Comparison of ENCODE assay signal across 8 cellular contexts in genomic region chr18:60684843-60685513, GRCh38.
DNase-seq lines count a peak whose midpoint lies in the region; ATAC-seq and TF ChIP-seq lines count a peak whose summit lies in the region.

No MANE protein-coding gene starts in this region.

- TF ChIP-seq CTCF in PC-3 (conservative IDR thresholded peaks at IDR 0.05; ENCODE audit: low read depth, low read length) (peak; percentile 82), fibroblast of villous mesenchyme (IDR thresholded peaks at IDR 0.05; ENCODE audit: insufficient read depth, low read depth, low read length) (peak; percentile 31), tibial nerve (IDR thresholded peaks at IDR 0.05) (peak; percentile 13 to 39 (median 35))

- POLR2A ChIA-PET in PC-3 (lab: Charles Lee; ENCODE audit: unreplicated experiment): no interaction called here

- no peak overlapping the region for H3K4me3 ChIP-seq in PC-3 (ENCODE audit: low read length)
- H3K4me3 ChIP-seq in fibroblast of villous mesenchyme (ENCODE audit: low read depth, low read length): no peak overlapping the region
- H3K4me3 ChIP-seq in tibial nerve: no peak overlapping the region

- no peaks in the 10 kb centered on the region for H3K4me1 ChIP-seq in PC-3 (ENCODE audit: insufficient read depth, low read length)
- no peaks in the 10 kb centered on the region for H3K4me1 ChIP-seq in tibial nerve

- no peak overlapping the region for H3K9ac ChIP-seq in PC-3 (ENCODE audit: low read length)

- WGBS in tibial nerve, 2 donors: 28 to 36% methylated on average over 6 of the region's 6 CpGs

- H3K9me2 ChIP-seq in PC-3 (replicated peaks; ENCODE audit: low read length): no peaks in the 10 kb centered on the region

- H3K27me3 ChIP-seq in PC-3 (ENCODE audit: low read length) (peaks cover 29% of the 10 kb centered on the region), tibial nerve (no peaks in the 10 kb centered on the region)

- CTCF ChIA-PET in PC-3 (lab: Charles Lee): no interaction called here

- H3K4me2 ChIP-seq in PC-3 (ENCODE audit: low read length): 0 out of 2 replicates have a peak overlapping the region, but pooled peaks have one; percentile 7

- no peak for TF ChIP-seq EP300 in tibial nerve (IDR thresholded peaks at IDR 0.05)

- ATAC-seq in HG02798 (IDR thresholded peaks at IDR 0.05; ENCODE audit: poor library complexity, unreplicated experiment) (peak; percentile 38), PC-3 (peak; percentile 61), esophagus mucosa (no peak), GM21515 (IDR thresholded peaks at IDR 0.05; ENCODE audit: unreplicated experiment) (no peak)

- H3K9me3 ChIP-seq in PC-3 (ENCODE audit: low read length) (no peaks in the 10 kb centered on the region), tibial nerve (no peaks in the 10 kb centered on the region)

- H3K36me3 ChIP-seq in PC-3 (ENCODE audit: low read depth, low read length) (no peaks in the 10 kb centered on the region), tibial nerve (no peaks in the 10 kb centered on the region)

- peak; percentile 10 for DNase-seq in DMS114 treated with DMSO at 0.1 percent for 48 hours (lab: John Stamatoyannopoulos, UW; ENCODE audit: unreplicated experiment)
- peak; percentile 42 for DNase-seq in PC-3
- DNase-seq in fibroblast of villous mesenchyme (ENCODE audit: low read depth): peak; percentile 12
- no peak for DNase-seq in tibial nerve (ENCODE audit: low spot score in 2 of 2)
- no peak for DNase-seq in NK-92 (lab: John Stamatoyannopoulos, UW; ENCODE audit: unreplicated experiment)

- H3K27ac ChIP-seq in PC-3 (ENCODE audit: low read length): no peak overlapping the region
- H3K27ac ChIP-seq in tibial nerve: no peak overlapping the region

- no peak for TF ChIP-seq POLR2A in tibial nerve (IDR thresholded peaks at IDR 0.05)

- no peak overlapping the region for H2AFZ ChIP-seq in PC-3 (ENCODE audit: low read length)

- no peaks in the 10 kb centered on the region for H3F3A ChIP-seq in PC-3 (ENCODE audit: low read length, unreplicated experiment)

- intact Hi-C loops in PC-3 (cut with micrococcal nuclease): loop anchor here (1.0 to 10.0 kb wide), 3 partner anchors 698 to 1450 kb away; no protein-coding TSS in a partner anchor

- no TSS peak for BruUV-seq in PC-3 (replicated peaks; lab: Mats Ljungman, UMichigan)

- H3K79me2 ChIP-seq in PC-3 (ENCODE audit: low read length): no peaks in the 10 kb centered on the region

- no peaks in the 10 kb centered on the region for H4K20me1 ChIP-seq in PC-3 (ENCODE audit: low read length)

Comparison
In these comparisons a context has a peak if more than half of its experiments do, and no peak if none do; other contexts are left out.
1. DNase-seq: peak in DMS114 treated with DMSO at 0.1 percent for 48 hours (single experiment), PC-3 (single experiment) and fibroblast of villous mesenchyme (single experiment); none in tibial nerve (0 of 2) and NK-92 (single experiment).
2. ATAC-seq: peak in HG02798 (single experiment) and PC-3 (single experiment); none in esophagus mucosa (single experiment) and GM21515 (single experiment).
3. CTCF ChIP-seq: peak in every context shown above with its lines; median percentile 82 in PC-3; 35 in tibial nerve; 31 in fibroblast of villous mesenchyme.